ENCODE assay signal across 8 cellular contexts in genomic region chr4:15963568-15963967, GRCh38. TPM values are rescaled to one million over a fixed set of nuclear protein-coding genes. Genes with fewer than 3 reads are reported as not detected.
DNase-seq lines count a peak whose midpoint lies in the region; ATAC-seq and TF ChIP-seq lines count a peak whose summit lies in the region.

No MANE protein-coding gene starts in this region.

- no peak overlapping the region for H3K27ac ChIP-seq in OCI-LY3 (ENCODE audit: low read length)
- H3K27ac ChIP-seq in naive thymus-derived CD4-positive, alpha-beta T cell (ENCODE audit: low read depth, low read length): no peak overlapping the region

- peak overlapping the region; percentile 4; the same call in 1 of the 2 replicates for H3K4me3 ChIP-seq in OCI-LY3 (ENCODE audit: low read length)
- no peak overlapping the region for H3K4me3 ChIP-seq in naive thymus-derived CD4-positive, alpha-beta T cell (ENCODE audit: low read length)

- H3K4me2 ChIP-seq in OCI-LY3 (ENCODE audit: low read length): peak overlapping the region; percentile 41

- intact Hi-C loops in naive thymus-derived CD4-positive, alpha-beta T cell (cut with micrococcal nuclease): loop anchor here (1.0 to 5.0 kb wide), 3 partner anchors 38 to 299 kb away; no protein-coding TSS in a partner anchor
- intact Hi-C loops in MCF 10A (cut with micrococcal nuclease): no loop called here

- peak overlapping the region in 7 of 10 donors; percentile 32 to 83 (median 52) for H3K4me3 Mint-ChIP-seq in naive thymus-derived CD4-positive, alpha-beta T cell
- no peak overlapping the region for H3K4me3 Mint-ChIP-seq in MCF 10A (ENCODE audit: unreplicated experiment)

- no peak overlapping the region for H3K9ac ChIP-seq in OCI-LY3 (ENCODE audit: low read length)

- CTCF ChIA-PET in naive thymus-derived CD4-positive, alpha-beta T cell (lab: Charles Lee): interaction anchor here (0.6 to 1.4 kb wide), 2 partner anchors 10 to 242 kb away, joined by 3 to 4 read pairs; no protein-coding TSS in a partner anchor
- CTCF ChIA-PET in MCF 10A (lab: Yijun Ruan, JAX): interaction anchor here (0.6 to 6.6 kb wide), 6 partner anchors 35 to 302 kb away, joined by 3 to 40 read pairs (median 6); no protein-coding TSS in a partner anchor

- no peaks in the 10 kb centered on the region for H3K36me3 ChIP-seq in OCI-LY3 (replicated peaks; ENCODE audit: low read depth, low read length)
- H3K36me3 ChIP-seq in naive thymus-derived CD4-positive, alpha-beta T cell (ENCODE audit: control insufficient read depth in 2 of 3, insufficient read depth in 3 of 3, low read length in 3 of 3): no peaks in the 10 kb centered on the region

- TF ChIP-seq CTCF in OCI-LY3 (IDR thresholded peaks at IDR 0.05; ENCODE audit: low read depth, low read length) (no peak), MCF 10A (IDR thresholded peaks at IDR 0.05; ENCODE audit: unreplicated experiment) (no peak)

- no peaks in the 10 kb centered on the region for H4K20me1 ChIP-seq in OCI-LY3 (ENCODE audit: insufficient read depth, low read length)

- H3K79me2 ChIP-seq in OCI-LY3 (ENCODE audit: low read length): no peaks in the 10 kb centered on the region

- H3K4me1 Mint-ChIP-seq in naive thymus-derived CD4-positive, alpha-beta T cell: peaks cover 6 to 26% (median 18%) of the 10 kb centered on the region in 7 donors
- H3K4me1 Mint-ChIP-seq in MCF 10A (ENCODE audit: insufficient read depth, unreplicated experiment): no peaks in the 10 kb centered on the region

- H2AFZ ChIP-seq in OCI-LY3 (ENCODE audit: low read depth, low read length): peak overlapping the region; percentile 53; the same call in 1 of the 2 replicates

- BruUV-seq in MCF 10A (replicated peaks; lab: Mats Ljungman, UMichigan): no TSS peak

- H3K9me3 ChIP-seq in OCI-LY3 (ENCODE audit: insufficient read depth, low read length): no peaks in the 10 kb centered on the region
- H3K9me3 ChIP-seq in naive thymus-derived CD4-positive, alpha-beta T cell (ENCODE audit: control insufficient read depth in 2 of 3, low read length in 3 of 3): no peaks in the 10 kb centered on the region

- H3K27me3 ChIP-seq in OCI-LY3 (ENCODE audit: low read depth, low read length): no peaks in the 10 kb centered on the region
- no peaks in the 10 kb centered on the region for H3K27me3 ChIP-seq in naive thymus-derived CD4-positive, alpha-beta T cell (ENCODE audit: control insufficient read depth in 2 of 2, insufficient read depth in 2 of 2, low read length in 2 of 2)

- POLR2A ChIA-PET in naive thymus-derived CD4-positive, alpha-beta T cell (lab: Charles Lee): no interaction called here
- POLR2A ChIA-PET in MCF 10A (lab: Yijun Ruan, JAX): no interaction called here

- H3K27ac Mint-ChIP-seq in naive thymus-derived CD4-positive, alpha-beta T cell: peak overlapping the region in 3 of 9 donors; percentile 43 to 59 (median 47)
- no peak overlapping the region for H3K27ac Mint-ChIP-seq in MCF 10A (ENCODE audit: low read depth, unreplicated experiment)

- DNase-seq in naive thymus-derived CD4-positive, alpha-beta T cell: peak in 3 of 9 donors; percentile 11 to 53 (median 16)
- DNase-seq in iPS-NIHi7 (ENCODE audit: extremely low spot score) (no peak), MCF 10A (ENCODE audit: unreplicated experiment) (no peak), NCI-H82 (lab: John Stamatoyannopoulos, UW) (no peak), NCI-H446 treated with DMSO at 0.1 percent for 48 hours (lab: John Stamatoyannopoulos, UW) (no peak)

- ATAC-seq in GM18499 (IDR thresholded peaks at IDR 0.05; ENCODE audit: insufficient read depth, unreplicated experiment) (peak; percentile 58), GM21723 (IDR thresholded peaks at IDR 0.05; ENCODE audit: unreplicated experiment) (peak; percentile 95)
- ATAC-seq in naive thymus-derived CD4-positive, alpha-beta T cell: peak; percentile 82

- peaks cover 14% of the 10 kb centered on the region for H3K4me1 ChIP-seq in OCI-LY3 (ENCODE audit: low read length)
- peaks cover 5 to 15% of the 10 kb centered on the region in 2 donors for H3K4me1 ChIP-seq in naive thymus-derived CD4-positive, alpha-beta T cell (ENCODE audit: control insufficient read depth in 2 of 2, insufficient read depth in 2 of 2, low read length in 2 of 2)

- peaks cover 0 to 4% (median 0%) of the 10 kb centered on the region in 5 donors for H3K36me3 Mint-ChIP-seq in naive thymus-derived CD4-positive, alpha-beta T cell
- no peaks in the 10 kb centered on the region for H3K36me3 Mint-ChIP-seq in MCF 10A (ENCODE audit: insufficient read depth, unreplicated experiment)

- peaks cover 0 to 6% (median 0%) of the 10 kb centered on the region in 11 donors for H3K9me3 Mint-ChIP-seq in naive thymus-derived CD4-positive, alpha-beta T cell
- peaks cover 12% of the 10 kb centered on the region for H3K9me3 Mint-ChIP-seq in MCF 10A (ENCODE audit: unreplicated experiment)

- H3K27me3 Mint-ChIP-seq in naive thymus-derived CD4-positive, alpha-beta T cell: peaks cover 6 to 19% (median 8%) of the 10 kb centered on the region in 5 donors
- peaks cover 17% of the 10 kb centered on the region for H3K27me3 Mint-ChIP-seq in MCF 10A (ENCODE audit: insufficient read depth, unreplicated experiment)

RNA-seq across cellular contexts. Expression of gene FGFBP2, which starts 0.6 kb away (rescaled TPM):
- 10 to 100 TPM in 1 of 5 experiments, 1 to 10 TPM in 4; 1.2 to 54.8 (median 4.5) TPM for total RNA-seq in naive thymus-derived CD4-positive, alpha-beta T cell
- polyA plus RNA-seq in naive thymus-derived CD4-positive, alpha-beta T cell: 1 to 10 TPM; 1.3 to 2.7 TPM
- total RNA-seq in MCF 10A (2022): not detected in 2 replicates

RNA-seq across cellular contexts. Expression of gene FGFBP1, which starts 25.0 kb away (rescaled TPM):
- total RNA-seq in naive thymus-derived CD4-positive, alpha-beta T cell: not detected
- polyA plus RNA-seq in naive thymus-derived CD4-positive, alpha-beta T cell: not detected
- total RNA-seq in MCF 10A (2022): 9.5 and 13.8 TPM in 2 replicates

Comparison
In these comparisons a context has a peak if more than half of its experiments do, and no peak if none do; other contexts are left out.
1. RNA of gene FGFBP1, which starts 25.0 kb away (total RNA-seq): 9.5 to 13.8 TPM in MCF 10A; not detected in naive thymus-derived CD4-positive, alpha-beta T cell; every median in the first group is over 10 times any median in the second.
2. Peak in every context shown above with its lines, with median percentiles within 50 percentile points of each other: ATAC-seq.